Comparison of ENCODE assay signal across 22 cellular contexts in genomic region chr20:47988601-47989116, GRCh38.
DNase-seq lines count a peak whose midpoint lies in the region; ATAC-seq, FAIRE-seq and TF ChIP-seq lines count a peak whose summit lies in the region.
"Had no signal": no experiment of that assay in that cellular context is flagged by ENCODE, and none has a peak within 500 bp of the region (broad histone marks: within the 10 kb centered on the region; RNA-seq: fewer than 3 reads in every experiment).

No MANE protein-coding gene starts in this region.

- H3K9me2 ChIP-seq in PC-9 (ENCODE audit: insufficient read depth): no peaks in the 10 kb centered on the region

- peaks cover 65% of the 10 kb centered on the region for H3K4me1 ChIP-seq in PC-9 (replicated peaks; ENCODE audit: insufficient read depth)
- H3K4me1 ChIP-seq in GM12878 (ENCODE audit: control insufficient read depth, insufficient read depth, low read length): no peaks in the 10 kb centered on the region; the same call in 1 of the 2 replicates
- H3K4me1 ChIP-seq in small intestine (ENCODE audit: control insufficient read depth in 2 of 2, insufficient read depth in 1 of 2, low read depth in 1 of 2, low read length in 1 of 2): no peaks in the 10 kb centered on the region
- H3K4me1 ChIP-seq: Peyer's patch had no signal

- no peaks in the 10 kb centered on the region for H3K27me3 ChIP-seq in PC-9 (ENCODE audit: insufficient read depth, low read depth)
- H3K27me3 ChIP-seq in GM12878 (replicated peaks in 1 of 2; ENCODE audit: control insufficient read depth in 2 of 2, insufficient read depth in 2 of 2, low read length in 1 of 2): no peaks in the 10 kb centered on the region
- no peaks in the 10 kb centered on the region for H3K27me3 ChIP-seq in small intestine (ENCODE audit: control insufficient read depth in 2 of 2, insufficient read depth in 2 of 2, low read length in 2 of 2)
- H3K27me3 ChIP-seq: MG63, Peyer's patch had no signal

- no peak for TF ChIP-seq RAD21 in GM12878 (IDR thresholded peaks at IDR 0.05; ENCODE audit: insufficient read depth, low read depth, low read length)

- TF ChIP-seq POLR2A in GM12878 (IDR thresholded peaks at IDR 0.05; ENCODE audit: low read depth, low read length): no peak

- RAD21 ChIA-PET in GM12878 (lab: Charles Lee; ENCODE audit: unreplicated experiment): interaction anchor here (0.8 kb wide), 1 partner anchor 14 kb away, joined by 3 read pairs; no protein-coding TSS in a partner anchor

- no peak overlapping the region for H3K4me3 ChIP-seq in PC-9
- no peak overlapping the region for H3K4me3 ChIP-seq in GM12878
- H3K4me3 ChIP-seq in small intestine (ENCODE audit: low read depth in 1 of 2, low read length in 2 of 2): no peak overlapping the region
- H3K4me3 ChIP-seq: MG63, Peyer's patch, SK-N-MC had no signal

- no peak; the same call in 2 of the 3 replicates for ATAC-seq in GM12878
- no peak for ATAC-seq in stimulated activated naive CD8-positive, alpha-beta T cell treated with anti-CD3 and anti-CD28 coated beads, Interleukin-15, Interleukin-2, amounts not matched to agents 100 U/mL and 50 U/mL, for 24 hours

- TF ChIP-seq CTCF in PC-9 (conservative IDR thresholded peaks at IDR 0.05) (no peak), GM12878 (IDR thresholded peaks at IDR 0.05 in 2 of 3, conservative IDR thresholded peaks at IDR 0.05 in 1 of 3; ENCODE audit: control insufficient read depth in 2 of 3, extremely low read depth in 1 of 3, insufficient read depth in 1 of 3, low read depth in 3 of 3, low read length in 3 of 3) (no peak)

- BruUV-seq in PC-9 (replicated peaks; lab: Mats Ljungman, UMichigan) (no TSS peak), GM12878 (replicated peaks; lab: Mats Ljungman, UMichigan) (no TSS peak)

- DNase-seq in SIG-M5 treated with dmso at 0.1 percent for 504 hours (lab: John Stamatoyannopoulos, UW; ENCODE audit: unreplicated experiment) (peak; percentile 30), SIG-M5 (lab: John Stamatoyannopoulos, UW) (no peak), PC-9 (no peak), GM12878 (ENCODE audit: low read depth, low spot score) (no peak), small intestine (peak; percentile 1), 8988T (no peak)
- no peak for DNase-seq in activated effector memory CD4-positive, alpha-beta T cell treated with anti-CD3 and anti-CD28 coated beads, Interleukin-2, amount 50 U/mL, for 16 hours
- no peak for DNase-seq in stimulated activated naive CD8-positive, alpha-beta T cell treated with anti-CD3 and anti-CD28 coated beads, Interleukin-15, Interleukin-2, amounts not matched to agents 100 U/mL and 50 U/mL, for 24 hours
- DNase-seq: CD8-positive, alpha-beta memory T cell; GDM1; H9; Kasumi-1; MG63; NCI-H1417 treated with DMSO at 0.1 percent for 48 hours; NCI-H187 treated with DMSO at 0.1 percent for 48 hours; NCI-H2107; NCI-H446 treated with DMSO at 0.1 percent for 48 hours; NCI-H526 treated with DMSO at 0.1 percent for 48 hours; Peyer's patch; Right ventricle myocardium superior had no signal

- intact Hi-C loops in PC-9 (cut with micrococcal nuclease; ENCODE audit: unreplicated experiment) (no loop called here), GM12878 (cut with micrococcal nuclease; ENCODE audit: unreplicated experiment) (no loop called here)

- CTCF ChIA-PET in PC-9 (lab: Charles Lee) (interaction anchor here (0.6 kb wide), 1 partner anchor 11 kb away, joined by 3 read pairs; no protein-coding TSS in a partner anchor), GM12878 (lab: Yijun Ruan, JAX) (interaction anchor here (0.7 to 1.0 kb wide), 3 partner anchors 45 to 284 kb away, joined by 3 read pairs; no protein-coding TSS in a partner anchor)

- no peaks in the 10 kb centered on the region for H3K79me2 ChIP-seq in PC-9 (ENCODE audit: low read depth)
- no peaks in the 10 kb centered on the region for H3K79me2 ChIP-seq in GM12878 (ENCODE audit: control insufficient read depth, insufficient read depth, low read length)

- TF ChIP-seq EP300 in GM12878 (IDR thresholded peaks at IDR 0.05; ENCODE audit: borderline replicate concordance in 1 of 2, control insufficient read depth in 1 of 2, low read depth in 2 of 2, low read length in 2 of 2): no peak

- WGBS in GM12878 (ENCODE audit: insufficient coverage, insufficient replicate concordance, low lambda C conversion rate, missing lambda C conversion rate): 42% methylated on average over 5 of the region's 5 CpGs
- 63 to 70% (median 64%) methylated on average over 5 of the region's 5 CpGs for WGBS in small intestine, 3 donors

- H3K9me3 ChIP-seq in PC-9 (ENCODE audit: insufficient read depth, low read depth): peaks cover 21% of the 10 kb centered on the region
- H3K9me3 ChIP-seq in GM12878 (replicated peaks; ENCODE audit: control insufficient read depth, insufficient read depth, low read length): peaks cover 8% of the 10 kb centered on the region; the same call in 1 of the 3 replicates
- no peaks in the 10 kb centered on the region for H3K9me3 ChIP-seq in small intestine (ENCODE audit: control insufficient read depth, low read depth)

- no peak overlapping the region for H2AFZ ChIP-seq in PC-9
- no peak overlapping the region for H2AFZ ChIP-seq in GM12878 (ENCODE audit: control insufficient read depth, low read depth, low read length)

- H3F3A ChIP-seq in PC-9 (ENCODE audit: insufficient read depth, low read depth): peaks cover 53% of the 10 kb centered on the region

- H4K20me1 ChIP-seq in PC-9 (ENCODE audit: insufficient read depth) (no peaks in the 10 kb centered on the region), GM12878 (ENCODE audit: control insufficient read depth, insufficient read depth) (no peaks in the 10 kb centered on the region)

- POLR2A ChIA-PET in PC-9 (lab: Charles Lee; ENCODE audit: unreplicated experiment) (no interaction called here), GM12878 (lab: Charles Lee) (no interaction called here)

- in situ Hi-C loops in GM12878 (cut with MboI): no loop called here

- SMC1A ChIA-PET in GM12878 (lab: Charles Lee; ENCODE audit: uncharacterized antibody, unreplicated experiment): interaction anchor here (1.5 kb wide), 1 partner anchor 8 kb away, joined by 4 read pairs; no protein-coding TSS in a partner anchor

- H3K4me2 ChIP-seq in PC-9: no peak overlapping the region
- H3K4me2 ChIP-seq in GM12878 (ENCODE audit: control insufficient read depth, insufficient read depth): no peak overlapping the region

- no peaks in the 10 kb centered on the region for H3K36me3 ChIP-seq in PC-9 (ENCODE audit: low read depth)
- H3K36me3 ChIP-seq in GM12878 (ENCODE audit: control insufficient read depth in 2 of 2, insufficient read depth in 2 of 2, low read length in 1 of 2): no peaks in the 10 kb centered on the region
- H3K36me3 ChIP-seq in small intestine (ENCODE audit: control insufficient read depth in 2 of 2, insufficient read depth in 2 of 2, low read length in 2 of 2): no peaks in the 10 kb centered on the region
- H3K36me3 ChIP-seq: MG63, Peyer's patch had no signal

- no peak overlapping the region for H3K9ac ChIP-seq in GM12878 (ENCODE audit: control insufficient read depth, insufficient read depth, low read length)

- H3K27ac ChIP-seq in PC-9 (peak overlapping the region; percentile 61), GM12878 (ENCODE audit: control insufficient read depth, insufficient read depth) (no peak overlapping the region), small intestine (ENCODE audit: low read depth in 1 of 2, low read length in 1 of 2) (no peak overlapping the region)
- H3K27ac ChIP-seq: C4-2B, Peyer's patch, SK-N-MC had no signal

- FAIRE-seq in GM12878 (lab: Jason Lieb, UNC): no peak
- FAIRE-seq in small intestine (lab: Jason Lieb, UNC): no peak

TF ChIP-seq in GM12878, 131 proteins besides CTCF, POLR2A, EP300 and RAD21:
- TF ChIP-seq NFXL1 (IDR thresholded peaks at IDR 0.05; ENCODE audit: borderline replicate concordance): peak; percentile 21; the same call in 1 of the 2 replicates
- TF ChIP-seq ATF3 (IDR thresholded peaks at IDR 0.05; ENCODE audit: borderline replicate concordance, extremely low read depth, low read depth, low read length): no peak
- no peak for TF ChIP-seq FOXK2 (IDR thresholded peaks at IDR 0.05)
- TF ChIP-seq REST (IDR thresholded peaks at IDR 0.05; ENCODE audit: low read depth, low read length): no peak
- TF ChIP-seq PKNOX1 (IDR thresholded peaks at IDR 0.05): peak; percentile 50; the same call in 1 of the 2 replicates

Comparison
In these comparisons a context has a peak if more than half of its experiments do, and no peak if none do; other contexts are left out.
1. DNase-seq: peak in SIG-M5 treated with dmso at 0.1 percent for 504 hours (single experiment) and small intestine (single experiment); none in SIG-M5 (single experiment), PC-9 (0 of 2), GM12878 (single experiment), activated effector memory CD4-positive, alpha-beta T cell treated with anti-CD3 and anti-CD28 coated beads, Interleukin-2, amount 50 U/mL, for 16 hours (single experiment), 8988T (single experiment) and stimulated activated naive CD8-positive, alpha-beta T cell treated with anti-CD3 and anti-CD28 coated beads, Interleukin-15, Interleukin-2, amounts not matched to agents 100 U/mL and 50 U/mL, for 24 hours (single experiment).